Comparison of ENCODE assay signal across 2 cellular contexts in the genomic region with DNA sequence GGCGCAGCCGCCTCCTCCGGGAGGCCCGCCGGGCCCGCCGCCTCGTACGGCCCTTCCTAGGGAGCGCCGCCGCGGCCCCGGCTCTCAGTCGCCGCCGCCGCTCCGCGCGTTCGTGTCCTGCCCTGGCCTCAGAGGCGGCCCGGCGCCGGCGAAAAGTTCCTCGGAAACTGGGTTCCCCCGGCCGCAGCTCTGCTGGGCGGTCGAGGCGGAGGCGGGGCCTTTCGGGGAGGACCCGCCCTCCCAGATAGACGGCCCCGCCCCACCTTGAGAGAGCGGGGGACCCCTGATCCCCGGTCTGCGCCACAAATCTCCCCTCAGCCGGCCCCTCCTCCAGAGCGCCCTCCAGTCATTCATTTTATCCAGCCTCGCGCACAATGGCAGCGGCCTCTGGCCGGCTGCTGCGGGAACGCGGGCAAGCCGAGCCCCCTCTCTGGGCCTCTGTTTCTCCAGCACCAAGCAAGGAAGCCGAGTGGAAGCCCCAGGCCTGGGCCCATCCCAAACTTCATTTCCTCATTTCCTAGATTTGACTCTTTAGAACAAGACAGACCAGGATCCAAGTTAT.
A peak's percentile ranks its signal among the peaks of the same experiment; 100 is the strongest.
TF ChIP-seq lines count a peak whose summit lies in the region.

Gene SREBF1, minus strand, starts transcription at position 169 of the 562 bp plus-strand sequence. CDS start 169 bp downstream, outside the sequence.

TF ChIP-seq in IMR-90, 13 proteins besides CTCF, POLR2A, EP300 and RAD21:
- TF ChIP-seq SMC3 (IDR thresholded peaks at IDR 0.05; ENCODE audit: low read depth, low read length), result no peak
- no peak for TF ChIP-seq MAZ (IDR thresholded peaks at IDR 0.05; ENCODE audit: borderline replicate concordance, low read depth, low read length)
- TF ChIP-seq NFE2L2 (IDR thresholded peaks at IDR 0.05; ENCODE audit: low read depth, low read length), result no peak
- no peak for TF ChIP-seq CEBPB (IDR thresholded peaks at IDR 0.05; ENCODE audit: low read depth, low read length)
- no peak for TF ChIP-seq MAFK (IDR thresholded peaks at IDR 0.05; ENCODE audit: low read depth, low read length)
- no peak for TF ChIP-seq RFX5 (IDR thresholded peaks at IDR 0.05; ENCODE audit: low read depth, low read length)
- TF ChIP-seq BHLHE40 (IDR thresholded peaks at IDR 0.05; ENCODE audit: low read depth, low read length), result no peak
- no peak for TF ChIP-seq FOS (IDR thresholded peaks at IDR 0.05; ENCODE audit: low read depth, low read length)
- TF ChIP-seq RCOR1 (IDR thresholded peaks at IDR 0.05; ENCODE audit: insufficient replicate concordance, low read length), result no peak
- TF ChIP-seq USF2 (IDR thresholded peaks at IDR 0.05; ENCODE audit: low read depth, low read length), result no peak
- TF ChIP-seq, protein P1, sequence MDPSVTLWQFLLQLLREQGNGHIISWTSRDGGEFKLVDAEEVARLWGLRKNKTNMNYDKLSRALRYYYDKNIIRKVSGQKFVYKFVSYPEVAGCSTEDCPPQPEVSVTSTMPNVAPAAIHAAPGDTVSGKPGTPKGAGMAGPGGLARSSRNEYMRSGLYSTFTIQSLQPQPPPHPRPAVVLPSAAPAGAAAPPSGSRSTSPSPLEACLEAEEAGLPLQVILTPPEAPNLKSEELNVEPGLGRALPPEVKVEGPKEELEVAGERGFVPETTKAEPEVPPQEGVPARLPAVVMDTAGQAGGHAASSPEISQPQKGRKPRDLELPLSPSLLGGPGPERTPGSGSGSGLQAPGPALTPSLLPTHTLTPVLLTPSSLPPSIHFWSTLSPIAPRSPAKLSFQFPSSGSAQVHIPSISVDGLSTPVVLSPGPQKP (IDR thresholded peaks at IDR 0.05; ENCODE audit: borderline replicate concordance, low read depth, low read length), result no peak
- TF ChIP-seq MXI1 (IDR thresholded peaks at IDR 0.05; ENCODE audit: borderline replicate concordance, low read depth, low read length), result no peak
- no peak for TF ChIP-seq CHD1 (IDR thresholded peaks at IDR 0.05; ENCODE audit: low read depth, low read length)

TF ChIP-seq in HepG2, 621 proteins besides CTCF, POLR2A, EP300 and RAD21 (continues in another document):
- TF ChIP-seq ZNF124 (CRISPR knock-in tag; IDR thresholded peaks at IDR 0.05) (no peak), KLF9 (CRISPR knock-in tag; IDR thresholded peaks at IDR 0.05; ENCODE audit: low read depth) (no peak), KDM2A (CRISPR knock-in tag; IDR thresholded peaks at IDR 0.05; ENCODE audit: borderline replicate concordance, low read depth) (peak; percentile 9; the same call in 1 of the 2 replicates), ZNF138 (CRISPR knock-in tag; IDR thresholded peaks at IDR 0.05; ENCODE audit: low read depth) (peak; percentile 10; the same call in 1 of the 2 replicates), ZFX (CRISPR knock-in tag; IDR thresholded peaks at IDR 0.05; ENCODE audit: low read depth) (peak; percentile 3; the same call in 1 of the 2 replicates), RARG (CRISPR knock-in tag; IDR thresholded peaks at IDR 0.05; ENCODE audit: low read depth) (no peak), ZNF776 (CRISPR knock-in tag; IDR thresholded peaks at IDR 0.05) (no peak), ZNF83 (CRISPR knock-in tag; IDR thresholded peaks at IDR 0.05; ENCODE audit: borderline replicate concordance) (no peak), DNMT3B (CRISPR knock-in tag; conservative IDR thresholded peaks at IDR 0.05) (no peak), ZNF230 (CRISPR knock-in tag; IDR thresholded peaks at IDR 0.05) (no peak), MIXL1 (CRISPR knock-in tag; IDR thresholded peaks at IDR 0.05) (no peak), AGO1 (IDR thresholded peaks at IDR 0.05; ENCODE audit: low read depth, low read length, poor library complexity, severe bottlenecking) (peak; percentile 0), UBTF (CRISPR knock-in tag; IDR thresholded peaks at IDR 0.05) (no peak; the same call in 1 of the 2 replicates), ZNF746 (CRISPR knock-in tag; IDR thresholded peaks at IDR 0.05) (no peak), HHEX (CRISPR knock-in tag; IDR thresholded peaks at IDR 0.05) (no peak), NRL (CRISPR knock-in tag; IDR thresholded peaks at IDR 0.05; ENCODE audit: borderline replicate concordance) (no peak), CEBPB (IDR thresholded peaks at IDR 0.05; ENCODE audit: borderline replicate concordance, low read depth, low read length) (no peak), POLR2G (IDR thresholded peaks at IDR 0.05; ENCODE audit: low read depth, low read length) (peak; percentile 20; the same call in 1 of the 2 replicates), ZNF234 (CRISPR knock-in tag; conservative IDR thresholded peaks at IDR 0.05) (no peak), ZBTB14 (CRISPR knock-in tag; IDR thresholded peaks at IDR 0.05) (no peak), FOXJ3 (CRISPR knock-in tag; IDR thresholded peaks at IDR 0.05; ENCODE audit: borderline replicate concordance) (no peak), ZNF101 (CRISPR knock-in tag; IDR thresholded peaks at IDR 0.05; ENCODE audit: borderline replicate concordance, low read depth) (0 out of 2 replicates have a peak, but pooled peaks have one; percentile 7), SIN3B (IDR thresholded peaks at IDR 0.05; ENCODE audit: low read length) (no peak), ZNF431 (CRISPR knock-in tag; IDR thresholded peaks at IDR 0.05; ENCODE audit: borderline replicate concordance, low read depth) (no peak), PITX1 (CRISPR knock-in tag; IDR thresholded peaks at IDR 0.05) (no peak), ZNF549 (CRISPR knock-in tag; IDR thresholded peaks at IDR 0.05) (no peak), ARNTL (CRISPR knock-in tag; IDR thresholded peaks at IDR 0.05) (no peak), KAT2B (IDR thresholded peaks at IDR 0.05; ENCODE audit: borderline replicate concordance, low read depth, low read length) (no peak), FOSL2 (CRISPR knock-in tag; IDR thresholded peaks at IDR 0.05) (no peak)
- TF ChIP-seq, protein P2, sequence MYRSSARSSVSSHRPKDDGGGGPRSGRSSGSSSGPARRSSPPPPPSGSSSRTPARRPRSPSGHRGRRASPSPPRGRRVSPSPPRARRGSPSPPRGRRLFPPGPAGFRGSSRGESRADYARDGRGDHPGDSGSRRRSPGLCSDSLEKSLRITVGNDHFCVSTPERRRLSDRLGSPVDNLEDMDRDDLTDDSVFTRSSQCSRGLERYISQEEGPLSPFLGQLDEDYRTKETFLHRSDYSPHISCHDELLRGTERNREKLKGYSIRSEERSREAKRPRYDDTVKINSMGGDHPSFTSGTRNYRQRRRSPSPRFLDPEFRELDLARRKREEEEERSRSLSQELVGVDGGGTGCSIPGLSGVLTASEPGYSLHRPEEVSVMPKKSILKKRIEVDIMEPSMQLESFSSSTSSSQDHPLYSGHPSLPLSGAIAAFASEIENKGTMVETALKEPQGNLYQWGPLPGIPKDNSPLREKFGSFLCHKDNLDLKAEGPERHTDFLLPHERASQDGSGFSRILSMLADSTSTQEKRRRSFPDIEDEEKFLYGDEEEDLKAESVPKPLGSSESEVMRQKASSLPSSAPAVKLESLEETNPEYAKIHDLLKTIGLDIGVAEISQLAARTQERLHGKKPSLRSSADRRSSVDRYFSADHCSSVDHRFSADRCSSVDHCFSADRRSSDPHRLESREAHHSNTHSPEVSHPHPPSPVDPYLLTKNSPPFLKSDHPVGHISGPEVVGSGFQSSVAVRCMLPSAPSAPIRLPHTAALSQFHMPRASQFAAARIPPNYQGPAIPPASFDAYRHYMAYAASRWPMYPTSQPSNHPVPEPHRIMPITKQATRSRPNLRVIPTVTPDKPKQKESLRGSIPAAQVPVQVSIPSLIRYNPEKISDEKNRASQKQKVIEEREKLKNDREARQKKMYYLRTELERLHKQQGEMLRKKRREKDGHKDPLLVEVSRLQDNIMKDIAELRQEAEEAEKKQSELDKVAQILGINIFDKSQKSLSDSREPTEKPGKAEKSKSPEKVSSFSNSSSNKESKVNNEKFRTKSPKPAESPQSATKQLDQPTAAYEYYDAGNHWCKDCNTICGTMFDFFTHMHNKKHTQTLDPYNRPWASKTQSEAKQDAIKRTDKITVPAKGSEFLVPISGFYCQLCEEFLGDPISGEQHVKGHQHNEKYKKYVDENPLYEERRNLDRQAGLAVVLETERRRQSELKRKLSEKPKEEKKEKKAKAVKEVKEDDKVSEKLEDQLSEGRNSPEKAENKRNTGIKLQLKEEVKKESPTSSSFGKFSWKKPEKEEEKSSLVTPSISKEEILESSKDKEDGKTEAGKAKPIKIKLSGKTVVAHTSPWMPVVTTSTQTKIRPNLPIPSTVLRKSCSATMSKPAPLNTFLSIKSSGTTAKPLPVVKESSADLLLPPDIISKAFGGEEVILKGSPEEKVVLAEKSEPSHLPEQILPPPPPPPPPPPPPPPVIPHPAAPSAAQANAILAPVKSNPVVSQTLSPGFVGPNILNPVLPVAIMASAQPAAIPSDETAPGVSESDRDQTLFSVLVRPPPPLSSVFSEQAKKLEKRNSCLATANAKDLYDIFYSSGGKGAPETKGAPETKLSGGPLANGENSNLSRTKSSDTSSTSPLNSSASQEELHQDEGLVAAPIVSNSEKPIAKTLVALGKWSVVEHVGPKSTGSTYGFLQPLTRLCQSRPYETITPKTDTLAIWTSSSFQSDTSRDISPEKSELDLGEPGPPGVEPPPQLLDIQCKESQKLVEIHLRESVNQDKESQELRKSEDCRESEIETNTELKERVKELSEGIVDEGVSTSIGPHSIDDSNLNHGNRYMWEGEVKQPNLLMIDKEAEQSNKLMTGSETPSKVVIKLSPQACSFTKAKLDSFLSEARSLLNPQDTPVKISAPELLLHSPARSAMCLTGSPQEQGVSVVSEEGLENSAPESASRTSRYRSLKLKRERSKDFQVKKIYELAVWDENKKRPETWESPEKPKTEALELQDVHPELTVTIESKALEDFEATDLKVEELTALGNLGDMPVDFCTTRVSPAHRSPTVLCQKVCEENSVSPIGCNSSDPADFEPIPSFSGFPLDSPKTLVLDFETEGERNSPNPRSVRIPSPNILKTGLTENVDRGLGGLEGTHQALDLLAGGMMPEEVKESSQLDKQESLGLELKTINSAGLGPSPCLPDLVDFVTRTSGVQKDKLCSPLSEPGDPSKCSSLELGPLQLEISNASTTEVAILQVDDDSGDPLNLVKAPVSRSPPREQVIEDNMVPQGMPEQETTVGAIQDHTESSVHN (CRISPR knock-in tag; IDR thresholded peaks at IDR 0.05), result no peak
- TF ChIP-seq, protein P3, sequence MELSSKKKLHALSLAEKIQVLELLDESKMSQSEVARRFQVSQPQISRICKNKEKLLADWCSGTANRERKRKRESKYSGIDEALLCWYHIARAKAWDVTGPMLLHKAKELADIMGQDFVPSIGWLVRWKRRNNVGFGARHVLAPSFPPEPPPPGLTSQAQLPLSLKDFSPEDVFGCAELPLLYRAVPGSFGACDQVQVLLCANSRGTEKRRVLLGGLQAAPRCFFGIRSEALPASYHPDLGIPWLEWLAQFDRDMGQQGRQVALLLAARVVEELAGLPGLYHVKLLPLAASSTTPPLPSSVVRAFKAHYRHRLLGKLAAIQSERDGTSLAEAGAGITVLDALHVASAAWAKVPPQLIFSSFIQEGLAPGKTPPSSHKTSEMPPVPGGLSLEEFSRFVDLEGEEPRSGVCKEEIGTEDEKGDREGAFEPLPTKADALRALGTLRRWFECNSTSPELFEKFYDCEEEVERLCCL (CRISPR knock-in tag; IDR thresholded peaks at IDR 0.05; ENCODE audit: borderline replicate concordance), result no peak
- TF ChIP-seq, protein P4, sequence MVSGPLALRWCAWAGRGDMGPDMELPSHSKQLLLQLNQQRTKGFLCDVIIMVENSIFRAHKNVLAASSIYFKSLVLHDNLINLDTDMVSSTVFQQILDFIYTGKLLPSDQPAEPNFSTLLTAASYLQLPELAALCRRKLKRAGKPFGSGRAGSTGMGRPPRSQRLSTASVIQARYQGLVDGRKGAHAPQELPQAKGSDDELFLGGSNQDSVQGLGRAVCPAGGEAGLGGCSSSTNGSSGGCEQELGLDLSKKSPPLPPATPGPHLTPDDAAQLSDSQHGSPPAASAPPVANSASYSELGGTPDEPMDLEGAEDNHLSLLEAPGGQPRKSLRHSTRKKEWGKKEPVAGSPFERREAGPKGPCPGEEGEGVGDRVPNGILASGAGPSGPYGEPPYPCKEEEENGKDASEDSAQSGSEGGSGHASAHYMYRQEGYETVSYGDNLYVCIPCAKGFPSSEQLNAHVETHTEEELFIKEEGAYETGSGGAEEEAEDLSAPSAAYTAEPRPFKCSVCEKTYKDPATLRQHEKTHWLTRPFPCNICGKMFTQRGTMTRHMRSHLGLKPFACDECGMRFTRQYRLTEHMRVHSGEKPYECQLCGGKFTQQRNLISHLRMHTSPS (CRISPR knock-in tag; IDR thresholded peaks at IDR 0.05; ENCODE audit: low read depth), result no peak
- TF ChIP-seq, protein P5, sequence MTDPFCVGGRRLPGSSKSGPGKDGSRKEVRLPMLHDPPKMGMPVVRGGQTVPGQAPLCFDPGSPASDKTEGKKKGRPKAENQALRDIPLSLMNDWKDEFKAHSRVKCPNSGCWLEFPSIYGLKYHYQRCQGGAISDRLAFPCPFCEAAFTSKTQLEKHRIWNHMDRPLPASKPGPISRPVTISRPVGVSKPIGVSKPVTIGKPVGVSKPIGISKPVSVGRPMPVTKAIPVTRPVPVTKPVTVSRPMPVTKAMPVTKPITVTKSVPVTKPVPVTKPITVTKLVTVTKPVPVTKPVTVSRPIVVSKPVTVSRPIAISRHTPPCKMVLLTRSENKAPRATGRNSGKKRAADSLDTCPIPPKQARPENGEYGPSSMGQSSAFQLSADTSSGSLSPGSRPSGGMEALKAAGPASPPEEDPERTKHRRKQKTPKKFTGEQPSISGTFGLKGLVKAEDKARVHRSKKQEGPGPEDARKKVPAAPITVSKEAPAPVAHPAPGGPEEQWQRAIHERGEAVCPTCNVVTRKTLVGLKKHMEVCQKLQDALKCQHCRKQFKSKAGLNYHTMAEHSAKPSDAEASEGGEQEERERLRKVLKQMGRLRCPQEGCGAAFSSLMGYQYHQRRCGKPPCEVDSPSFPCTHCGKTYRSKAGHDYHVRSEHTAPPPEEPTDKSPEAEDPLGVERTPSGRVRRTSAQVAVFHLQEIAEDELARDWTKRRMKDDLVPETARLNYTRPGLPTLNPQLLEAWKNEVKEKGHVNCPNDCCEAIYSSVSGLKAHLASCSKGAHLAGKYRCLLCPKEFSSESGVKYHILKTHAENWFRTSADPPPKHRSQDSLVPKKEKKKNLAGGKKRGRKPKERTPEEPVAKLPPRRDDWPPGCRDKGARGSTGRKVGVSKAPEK (CRISPR knock-in tag; IDR thresholded peaks at IDR 0.05; ENCODE audit: borderline replicate concordance), result no peak
